Comparison of ENCODE assay signal across 1 cellular context in the genomic region with DNA sequence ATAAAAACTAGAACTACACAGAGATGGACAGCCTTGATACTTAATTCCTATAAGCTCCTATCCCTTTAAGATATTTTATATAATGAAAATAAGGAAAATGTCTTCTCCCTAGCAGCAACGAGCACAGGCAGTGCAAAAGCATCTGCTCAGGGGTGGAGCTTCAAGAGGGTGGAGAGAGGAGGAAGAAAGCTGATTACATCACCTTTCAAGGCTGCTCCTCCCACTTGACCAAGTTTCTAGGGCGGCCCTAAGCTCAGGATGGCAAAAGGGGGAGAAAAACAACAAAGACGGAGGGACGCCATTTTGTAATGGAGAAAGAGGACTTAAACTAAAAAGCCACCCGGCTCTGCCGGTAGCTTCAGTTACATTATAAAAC.
TF ChIP-seq lines count a peak whose summit lies in the region.

No MANE protein-coding gene starts in this region.

TF ChIP-seq in GM23338, 12 proteins besides CTCF, POLR2A, EP300 and RAD21 (continued from another document):
- TF ChIP-seq, protein P1, sequence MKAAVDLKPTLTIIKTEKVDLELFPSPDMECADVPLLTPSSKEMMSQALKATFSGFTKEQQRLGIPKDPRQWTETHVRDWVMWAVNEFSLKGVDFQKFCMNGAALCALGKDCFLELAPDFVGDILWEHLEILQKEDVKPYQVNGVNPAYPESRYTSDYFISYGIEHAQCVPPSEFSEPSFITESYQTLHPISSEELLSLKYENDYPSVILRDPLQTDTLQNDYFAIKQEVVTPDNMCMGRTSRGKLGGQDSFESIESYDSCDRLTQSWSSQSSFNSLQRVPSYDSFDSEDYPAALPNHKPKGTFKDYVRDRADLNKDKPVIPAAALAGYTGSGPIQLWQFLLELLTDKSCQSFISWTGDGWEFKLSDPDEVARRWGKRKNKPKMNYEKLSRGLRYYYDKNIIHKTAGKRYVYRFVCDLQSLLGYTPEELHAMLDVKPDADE (IDR thresholded peaks at IDR 0.05), result no peak
